ENCODE assay signal across 24 cellular contexts in the genomic region with DNA sequence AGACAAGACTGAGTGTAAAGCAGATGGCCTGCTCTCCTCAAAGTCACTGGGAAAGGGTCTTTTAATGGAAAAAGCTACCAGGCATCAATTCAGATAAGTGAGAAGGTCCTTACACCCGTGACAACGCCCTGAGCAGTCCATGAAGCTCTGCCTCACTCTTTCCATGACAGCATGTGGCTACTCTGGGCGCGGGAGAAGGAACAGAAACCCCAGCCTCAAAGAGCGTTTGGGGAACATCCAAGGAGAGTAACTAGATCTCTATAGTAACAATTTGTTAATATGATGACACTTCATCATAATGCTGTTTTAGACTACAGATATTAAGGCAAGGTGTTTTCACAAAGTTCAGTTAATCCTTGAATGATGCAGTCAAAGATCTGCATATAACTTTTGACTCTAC. TPM values are rescaled to one million over a fixed set of nuclear protein-coding genes. Genes with fewer than 3 reads are reported as not detected.
"Had no signal": no experiment of that assay in that cellular context is flagged by ENCODE, and none has a peak within 500 bp of the region (broad histone marks: within the 10 kb centered on the region; RNA-seq: fewer than 3 reads in every experiment).

No MANE protein-coding gene starts in this region.

- H3K4me3 Mint-ChIP-seq: activated CD4-positive, alpha-beta memory T cell treated with anti-CD3 and anti-CD28 coated beads, Interleukin-2, amount 10 ng/mL, durations not matched to agents 7 days and 5 days; activated CD4-positive, alpha-beta T cell treated with anti-CD3 and anti-CD28 coated beads for 36 hours; activated naive CD4-positive, alpha-beta T cell treated with anti-CD3 and anti-CD28 coated beads, Interleukin-2, amount 10 ng/mL, durations not matched to agents 7 days and 5 days; activated T-cell treated with anti-CD3 and anti-CD28 coated beads, Interleukin-2, amount 50 U/mL, for 4 hours; dendritic cell treated with granulocyte-macrophage colony-stimulating factor and Interleukin-4, amounts not matched to agents 40 ng/mL and 50 ng/mL, for 4 days; stimulated activated naive CD8-positive, alpha-beta T cell treated with anti-CD3 and anti-CD28 coated beads, Interleukin-15, Interleukin-2, amounts not matched to agents 100 ng/mL and 50 ng/mL, for 24 hours; T-helper 17 cell had no signal

- H3K27me3 Mint-ChIP-seq: activated CD4-positive, alpha-beta memory T cell treated with anti-CD3 and anti-CD28 coated beads, Interleukin-2, amount 10 ng/mL, durations not matched to agents 7 days and 5 days; activated naive CD4-positive, alpha-beta T cell treated with anti-CD3 and anti-CD28 coated beads, Interleukin-2, amount 10 ng/mL, durations not matched to agents 7 days and 5 days had no signal

- H3K36me3 Mint-ChIP-seq: activated naive CD4-positive, alpha-beta T cell treated with anti-CD3 and anti-CD28 coated beads, Interleukin-2, amount 10 ng/mL, durations not matched to agents 7 days and 5 days had no signal

- H3K27ac Mint-ChIP-seq: activated CD4-positive, alpha-beta memory T cell treated with anti-CD3 and anti-CD28 coated beads, Interleukin-2, amount 10 ng/mL, durations not matched to agents 7 days and 5 days; activated CD4-positive, alpha-beta T cell treated with anti-CD3 and anti-CD28 coated beads for 36 hours; activated naive CD4-positive, alpha-beta T cell treated with anti-CD3 and anti-CD28 coated beads, Interleukin-2, amount 10 ng/mL, durations not matched to agents 7 days and 5 days; dendritic cell treated with granulocyte-macrophage colony-stimulating factor and Interleukin-4, amounts not matched to agents 40 ng/mL and 50 ng/mL, for 4 days; stimulated activated naive CD8-positive, alpha-beta T cell treated with anti-CD3 and anti-CD28 coated beads, Interleukin-15, Interleukin-2, amounts not matched to agents 100 ng/mL and 50 ng/mL, for 24 hours; T-helper 17 cell had no signal

- DNase-seq: activated CD4-positive, alpha-beta memory T cell treated with anti-CD3 and anti-CD28 coated beads, Interleukin-2, amount 10 ng/mL, durations not matched to agents 7 days and 5 days; activated CD4-positive, alpha-beta T cell treated with anti-CD3 and anti-CD28 coated beads for 36 hours; activated naive CD4-positive, alpha-beta T cell treated with anti-CD3 and anti-CD28 coated beads, Interleukin-2, amount 10 ng/mL, durations not matched to agents 7 days and 5 days; activated T-cell treated with anti-CD3 and anti-CD28 coated beads, Interleukin-2, amount 50 U/mL, for 4 hours; effector CD8-positive, alpha-beta T cell; heart left ventricle; kidney glomerular epithelial cell; left ventricle myocardium inferior; mammary epithelial cell; occipital lobe; stimulated activated CD4-positive, alpha-beta T cell treated with anti-CD3 and anti-CD28 coated beads, Interleukin-12 subunit alpha, Interleukin-12 subunit beta, amount 100 ng/mL, for 4 hours; stimulated activated CD4-positive, alpha-beta T cell treated with anti-CD3 and anti-CD28 coated beads, Interleukin-1b, Interleukin-23, amount 100 ng/mL, for 48 hours; stimulated activated CD8-positive, alpha-beta memory T cell treated with anti-CD3 and anti-CD28 coated beads, Interleukin-4, amount 100 ng/mL, for 48 hours; T-helper 17 cell; transverse colon had no signal

- H3K27ac ChIP-seq: ascending aorta, heart left ventricle, left ventricle myocardium inferior, suprapubic skin, transverse colon, vagina had no signal

- ATAC-seq: activated CD4-positive, alpha-beta T cell treated with anti-CD3 and anti-CD28 coated beads for 36 hours; activated T-cell treated with anti-CD3 and anti-CD28 coated beads, Interleukin-2, amount 50 U/mL, for 4 hours; esophagus mucosa; gastroesophageal sphincter; heart left ventricle; T-helper 17 cell had no signal

- H3K9me3 Mint-ChIP-seq: activated CD4-positive, alpha-beta memory T cell treated with anti-CD3 and anti-CD28 coated beads, Interleukin-2, amount 10 ng/mL, durations not matched to agents 7 days and 5 days; activated naive CD4-positive, alpha-beta T cell treated with anti-CD3 and anti-CD28 coated beads, Interleukin-2, amount 10 ng/mL, durations not matched to agents 7 days and 5 days; dendritic cell treated with granulocyte-macrophage colony-stimulating factor and Interleukin-4, amounts not matched to agents 40 ng/mL and 50 ng/mL, for 4 days had no signal

- H3K4me1 Mint-ChIP-seq: activated CD4-positive, alpha-beta memory T cell treated with anti-CD3 and anti-CD28 coated beads, Interleukin-2, amount 10 ng/mL, durations not matched to agents 7 days and 5 days; activated CD4-positive, alpha-beta T cell treated with anti-CD3 and anti-CD28 coated beads for 36 hours; activated naive CD4-positive, alpha-beta T cell treated with anti-CD3 and anti-CD28 coated beads, Interleukin-2, amount 10 ng/mL, durations not matched to agents 7 days and 5 days; T-helper 17 cell had no signal

RNA-seq across cellular contexts. Expression of a gene that starts 55.3 kb away (rescaled TPM):
- total RNA-seq: activated CD4-positive, alpha-beta memory T cell treated with anti-CD3 and anti-CD28 coated beads, Interleukin-2, amount 10 ng/mL, durations not matched to agents 7 days and 5 days; bronchial epithelial cell; mononuclear cell; vagina had no signal
